In the genomic region with DNA sequence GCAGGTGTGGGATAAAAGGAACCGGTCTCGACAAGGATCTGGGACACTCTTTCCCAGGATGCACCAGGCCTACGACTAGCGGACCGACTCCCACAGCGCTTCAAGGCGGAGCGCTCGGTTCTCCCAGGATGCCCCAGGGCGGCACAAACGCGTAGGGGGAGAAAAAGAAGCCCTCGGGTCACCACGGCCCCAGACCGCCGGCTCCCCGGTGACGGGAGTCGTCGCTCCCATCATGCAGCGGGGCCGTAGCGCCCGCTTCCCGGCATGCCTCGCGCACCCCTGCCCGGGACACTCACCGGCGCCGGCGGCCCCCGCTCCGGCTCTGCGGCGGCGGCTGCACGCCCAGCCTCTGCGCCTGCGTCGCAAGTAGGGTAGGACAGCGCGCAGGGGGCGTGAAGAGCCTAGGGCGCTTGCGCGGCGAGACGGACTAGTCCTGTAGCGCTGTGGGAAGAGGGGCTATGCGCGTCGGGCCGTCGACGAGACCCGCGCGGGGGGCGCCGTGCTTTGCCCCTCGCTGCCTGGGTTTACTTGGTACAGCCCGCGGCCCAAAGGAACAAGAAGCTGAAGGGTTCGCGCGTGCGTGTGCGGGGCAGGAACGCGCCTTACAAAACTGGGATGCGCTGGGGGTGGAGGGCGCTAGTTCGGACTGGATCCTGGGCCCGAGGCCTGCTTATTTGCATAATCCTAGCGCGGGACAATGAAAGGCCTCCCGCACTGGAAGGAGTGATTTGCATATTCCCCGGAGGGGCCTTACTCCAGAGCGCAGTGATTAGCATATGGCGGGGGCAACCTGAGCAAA, we compare ENCODE assay signal across 8 cellular contexts. TPM values are rescaled to one million over a fixed set of nuclear protein-coding genes. Genes with fewer than 3 reads are reported as not detected.
DNase-seq lines count a peak whose midpoint lies in the region; ATAC-seq and TF ChIP-seq lines count a peak whose summit lies in the region.

A gene with protein sequence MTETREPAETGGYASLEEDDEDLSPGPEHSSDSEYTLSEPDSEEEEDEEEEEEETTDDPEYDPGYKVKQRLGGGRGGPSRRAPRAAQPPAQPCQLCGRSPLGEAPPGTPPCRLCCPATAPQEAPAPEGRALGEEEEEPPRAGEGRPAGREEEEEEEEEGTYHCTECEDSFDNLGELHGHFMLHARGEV (minus strand): TSS at position 368 of the 799 bp plus-strand sequence. CDS start 5,325 bp downstream, outside the sequence.

- peak; percentile 85 for ATAC-seq in HG03432 (IDR thresholded peaks at IDR 0.05; ENCODE audit: unreplicated experiment)
- peak; percentile 91 for ATAC-seq in left colon

- H3K27me3 Mint-ChIP-seq in activated CD4-positive, alpha-beta T cell treated with anti-CD3 and anti-CD28 coated beads, Interleukin-2, amount 10 ng/mL, durations not matched to agents 7 days and 5 days = no peaks in the 10 kb centered on the region

- POLR2A ChIA-PET in activated CD4-positive, alpha-beta T cell treated with anti-CD3 and anti-CD28 coated beads, Interleukin-2, amount 10 ng/mL, durations not matched to agents 7 days and 5 days (lab: Charles Lee) = no interaction called here

- TF ChIP-seq POLR2A in GM19193 (IDR thresholded peaks at IDR 0.05; ENCODE audit: extremely low read depth, insufficient read depth, insufficient read length) = peak; percentile 84

- H3K36me3 ChIP-seq in BE2C = no peaks in the 10 kb centered on the region

- intact Hi-C loops in left colon (cut with DNase I, micrococcal nuclease) = no loop called here

- H3K27ac Mint-ChIP-seq in activated CD4-positive, alpha-beta T cell treated with anti-CD3 and anti-CD28 coated beads, Interleukin-2, amount 10 ng/mL, durations not matched to agents 7 days and 5 days = peak within 1 kb of the TSS; percentile 98

- H3K4me1 Mint-ChIP-seq in activated CD4-positive, alpha-beta T cell treated with anti-CD3 and anti-CD28 coated beads, Interleukin-2, amount 10 ng/mL, durations not matched to agents 7 days and 5 days = peaks cover 27% of the 10 kb centered on the region

- TF ChIP-seq CTCF in BE2C (IDR thresholded peaks at IDR 0.05; ENCODE audit: low read depth, low read length) (no peak), coronary artery (IDR thresholded peaks at IDR 0.05) (no peak)

- H3K4me3 Mint-ChIP-seq in activated CD4-positive, alpha-beta T cell treated with anti-CD3 and anti-CD28 coated beads, Interleukin-2, amount 10 ng/mL, durations not matched to agents 7 days and 5 days = peak within 1 kb of the TSS; percentile 94

- peak within 1 kb of the TSS; percentile 78 to 96 for H3K27ac ChIP-seq in coronary artery

- H3K4me1 ChIP-seq in BE2C = no peaks in the 10 kb centered on the region

- peak; percentile 93 for DNase-seq in BE2C
- DNase-seq in NCI-H524 (lab: John Stamatoyannopoulos, UW) = peak; percentile 82 to 95
- DNase-seq in activated CD4-positive, alpha-beta T cell treated with anti-CD3 and anti-CD28 coated beads, Interleukin-2, amount 10 ng/mL, durations not matched to agents 7 days and 5 days = peak; percentile 88
- peak; percentile 91 for DNase-seq in coronary artery (ENCODE audit: low spot score)
- peak; percentile 88 to 89 for DNase-seq in left colon
- DNase-seq in stimulated activated CD4-positive, alpha-beta T cell treated with anti-CD3 and anti-CD28 coated beads, Interleukin-1b, Interleukin-23, amount 100 ng/mL, for 4 hours (ENCODE audit: low read depth in 2 of 2) = peak; percentile 74 to 80

- H3K9me3 ChIP-seq in BE2C = no peaks in the 10 kb centered on the region

- H3K36me3 Mint-ChIP-seq in activated CD4-positive, alpha-beta T cell treated with anti-CD3 and anti-CD28 coated beads, Interleukin-2, amount 10 ng/mL, durations not matched to agents 7 days and 5 days (ENCODE audit: low read depth) = peaks cover 2% of the 10 kb centered on the region

- CTCF ChIA-PET in activated CD4-positive, alpha-beta T cell treated with anti-CD3 and anti-CD28 coated beads, Interleukin-2, amount 10 ng/mL, durations not matched to agents 7 days and 5 days (lab: Charles Lee) = no interaction called here

- H3K27me3 ChIP-seq in BE2C = no peaks in the 10 kb centered on the region

- H3K4me3 ChIP-seq in BE2C (ENCODE audit: low read depth, low read length) (peak within 1 kb of the TSS; percentile 83), coronary artery (peak within 1 kb of the TSS; percentile 88)

- H3K9me3 Mint-ChIP-seq in activated CD4-positive, alpha-beta T cell treated with anti-CD3 and anti-CD28 coated beads, Interleukin-2, amount 10 ng/mL, durations not matched to agents 7 days and 5 days = no peaks in the 10 kb centered on the region

RNA-seq across cellular contexts. Expression of the gene that starts here (rescaled TPM):
- polyA plus RNA-seq in BE2C (2012; ENCODE audit: insufficient read depth, insufficient read length, low read depth) = 235 TPM
- 10 to 100 TPM; 24.5 to 30.5 TPM for total RNA-seq in activated CD4-positive, alpha-beta T cell treated with anti-CD3 and anti-CD28 coated beads, Interleukin-2, amount 10 ng/mL, durations not matched to agents 7 days and 5 days
- 10 to 100 TPM; 16.3 to 18.7 TPM for total RNA-seq in left colon

Comparison
In these comparisons a context has a peak if more than half of its experiments do, and no peak if none do; other contexts are left out.
1. Peak in every context shown above with its lines: DNase-seq, ATAC-seq, H3K4me3 ChIP-seq and H3K27ac ChIP-seq.